ENCODE assay signal across 18 cellular contexts in genomic region chr6:34340394-34340793, GRCh38.
"Had no signal": no experiment of that assay in that cellular context is flagged by ENCODE, and none has a peak within 500 bp of the region (broad histone marks: within the 10 kb centered on the region; RNA-seq: fewer than 3 reads in every experiment).

No MANE protein-coding gene starts in this region.

- ATAC-seq: activated T-cell treated with anti-CD3 and anti-CD28 coated beads, Interleukin-2, amount 50 U/mL, for 4 hours; foreskin keratinocyte; heart left ventricle; left ventricle myocardium superior; upper lobe of right lung had no signal

- FAIRE-seq: bronchial epithelial cell, endothelial cell of umbilical vein, keratinocyte had no signal

- H3K27ac ChIP-seq: foreskin keratinocyte, ovary, upper lobe of right lung had no signal

- H3K4me3 Mint-ChIP-seq: activated CD4-positive, alpha-beta memory T cell treated with anti-CD3 and anti-CD28 coated beads for 36 hours; activated T-cell treated with anti-CD3 and anti-CD28 coated beads, Interleukin-2, amount 50 U/mL, for 4 hours; neural crest cell; T-helper 2 cell treated with Interferon-gamma antibody and Interleukin-4, amounts not matched to agents 5 μg/mL and 100 μg/mL, for 36 hours had no signal

- DNase-seq: activated CD4-positive, alpha-beta memory T cell treated with anti-CD3 and anti-CD28 coated beads for 36 hours; activated CD4-positive, alpha-beta T cell treated with anti-CD3 and anti-CD28 coated beads for 1 hour; activated gamma-delta T cell treated with Interleukin-2 at 50 U/mL for 16 hours; activated T-cell treated with anti-CD3 and anti-CD28 coated beads, Interleukin-2, amount 50 U/mL, for 4 hours; aorta; foreskin keratinocyte; heart left ventricle; left ventricle myocardium superior; ovary; retina; SW 1271; upper lobe of right lung had no signal

- H3K27me3 Mint-ChIP-seq: activated CD4-positive, alpha-beta memory T cell treated with anti-CD3 and anti-CD28 coated beads for 36 hours had no signal

- H3K4me3 ChIP-seq: heart left ventricle, ovary, skin epidermis, upper lobe of right lung had no signal

- H3K27me3 ChIP-seq: foreskin keratinocyte, heart left ventricle, ovary, upper lobe of right lung had no signal

- H3K9me3 Mint-ChIP-seq: activated CD4-positive, alpha-beta memory T cell treated with anti-CD3 and anti-CD28 coated beads for 36 hours; activated T-cell treated with anti-CD3 and anti-CD28 coated beads, Interleukin-2, amount 50 U/mL, for 4 hours; neural crest cell; T-helper 2 cell treated with Interferon-gamma antibody and Interleukin-4, amounts not matched to agents 5 μg/mL and 100 μg/mL, for 36 hours had no signal

- H3K27ac Mint-ChIP-seq: activated CD4-positive, alpha-beta memory T cell treated with anti-CD3 and anti-CD28 coated beads for 36 hours; T-helper 2 cell treated with Interferon-gamma antibody and Interleukin-4, amounts not matched to agents 5 μg/mL and 100 μg/mL, for 36 hours had no signal

- H3K9me3 ChIP-seq: heart left ventricle, ovary, upper lobe of right lung had no signal

- H3K36me3 ChIP-seq: ovary, upper lobe of right lung had no signal
